ENCODE assay signal across 1 cellular context in the genomic region with DNA sequence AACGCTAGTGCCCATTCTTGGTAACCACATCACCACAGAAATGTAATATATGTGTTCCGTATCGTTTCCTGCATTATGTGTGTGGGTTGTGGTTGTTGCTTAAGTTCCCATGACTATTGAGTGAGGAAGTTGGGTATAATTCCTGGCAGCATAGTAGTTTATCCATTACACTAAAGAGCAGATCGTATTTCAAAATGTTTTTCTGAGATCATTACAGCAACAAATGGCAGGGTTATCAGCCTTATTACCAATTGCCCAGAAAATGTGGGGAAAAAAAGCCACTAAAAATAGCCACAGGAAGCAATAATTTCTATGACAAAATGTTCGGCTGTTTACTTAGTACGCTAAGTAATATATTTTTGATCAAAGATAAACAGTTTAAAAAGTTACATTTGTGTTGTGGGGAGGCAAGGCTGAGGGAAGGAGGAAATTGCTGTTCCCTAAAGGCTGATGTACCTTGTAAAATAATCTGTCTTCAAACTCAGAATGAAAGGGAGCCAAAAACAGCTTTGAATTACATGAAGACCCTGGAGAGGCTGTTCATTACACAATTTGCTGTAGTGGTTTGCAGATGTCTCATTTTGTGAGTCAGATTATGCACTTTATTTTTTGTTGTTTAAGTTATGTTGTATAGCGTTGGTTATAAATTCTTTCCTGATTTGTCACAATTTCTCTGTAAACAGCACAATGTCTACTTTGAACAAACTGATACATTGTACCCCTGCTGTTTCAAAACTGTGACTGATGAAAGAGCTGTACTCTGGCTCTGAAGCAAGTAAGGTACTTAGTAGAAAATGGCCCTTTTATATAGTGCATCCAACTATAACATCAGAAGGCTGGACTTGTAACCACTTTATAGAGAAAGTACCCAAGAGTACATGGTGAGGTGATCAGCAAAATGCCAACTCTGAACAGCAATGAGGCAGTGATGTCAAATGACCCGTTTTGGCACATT.
TF ChIP-seq lines count a peak whose summit lies in the region.

No MANE protein-coding gene starts in this region.

TF ChIP-seq in HEK293, 187 proteins besides CTCF, POLR2A, EP300 and RAD21 (continued from another document and continues in another):
- TF ChIP-seq, protein P1, sequence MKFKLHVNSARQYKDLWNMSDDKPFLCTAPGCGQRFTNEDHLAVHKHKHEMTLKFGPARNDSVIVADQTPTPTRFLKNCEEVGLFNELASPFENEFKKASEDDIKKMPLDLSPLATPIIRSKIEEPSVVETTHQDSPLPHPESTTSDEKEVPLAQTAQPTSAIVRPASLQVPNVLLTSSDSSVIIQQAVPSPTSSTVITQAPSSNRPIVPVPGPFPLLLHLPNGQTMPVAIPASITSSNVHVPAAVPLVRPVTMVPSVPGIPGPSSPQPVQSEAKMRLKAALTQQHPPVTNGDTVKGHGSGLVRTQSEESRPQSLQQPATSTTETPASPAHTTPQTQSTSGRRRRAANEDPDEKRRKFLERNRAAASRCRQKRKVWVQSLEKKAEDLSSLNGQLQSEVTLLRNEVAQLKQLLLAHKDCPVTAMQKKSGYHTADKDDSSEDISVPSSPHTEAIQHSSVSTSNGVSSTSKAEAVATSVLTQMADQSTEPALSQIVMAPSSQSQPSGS (tag by site-specific recombination; IDR thresholded peaks at IDR 0.05; ENCODE audit: low read depth), result peak; percentile 89
- TF ChIP-seq ZNF654 (tag by site-specific recombination; IDR thresholded peaks at IDR 0.05; ENCODE audit: low read depth) (peak; percentile 18; the same call in 1 of the 2 replicates), ZNF830 (tag by site-specific recombination; IDR thresholded peaks at IDR 0.05; ENCODE audit: low read depth) (no peak), ZNF791 (tag by site-specific recombination; IDR thresholded peaks at IDR 0.05) (no peak), ZNF10 (tag by site-specific recombination; IDR thresholded peaks at IDR 0.05) (peak; percentile 66), ZNF112 (tag by site-specific recombination; IDR thresholded peaks at IDR 0.05) (no peak), ZBTB20 (tag by site-specific recombination; IDR thresholded peaks at IDR 0.05) (0 out of 2 replicates have a peak, but pooled peaks have one; percentile 12), ZNF16 (tag by site-specific recombination; IDR thresholded peaks at IDR 0.05; ENCODE audit: low read depth) (no peak), ZNF501 (tag by site-specific recombination; IDR thresholded peaks at IDR 0.05) (peak; percentile 93), ZNF660 (tag by site-specific recombination; IDR thresholded peaks at IDR 0.05) (peak; percentile 71), ZNF843 (tag by site-specific recombination; IDR thresholded peaks at IDR 0.05) (peak; percentile 99), SP2 (tag by site-specific recombination; IDR thresholded peaks at IDR 0.05) (peak; percentile 48), ZNF610 (tag by site-specific recombination; IDR thresholded peaks at IDR 0.05; ENCODE audit: borderline replicate concordance) (peak; percentile 71; the same call in 1 of the 2 replicates), ZNF19 (tag by site-specific recombination; IDR thresholded peaks at IDR 0.05; ENCODE audit: low read depth) (peak; percentile 69; the same call in 1 of the 2 replicates), ZNF2 (tag by site-specific recombination; IDR thresholded peaks at IDR 0.05) (peak; percentile 90), BCL11B (tag by site-specific recombination; IDR thresholded peaks at IDR 0.05; ENCODE audit: low read depth) (peak; percentile 91; the same call in 1 of the 2 replicates), ZFP69B (tag by site-specific recombination; IDR thresholded peaks at IDR 0.05) (peak; percentile 33; the same call in 1 of the 2 replicates), ZNF26 (tag by site-specific recombination; IDR thresholded peaks at IDR 0.05) (no peak), WT1 (tag by site-specific recombination; IDR thresholded peaks at IDR 0.05) (peak; percentile 100), ZNF280D (tag by site-specific recombination; IDR thresholded peaks at IDR 0.05) (0 out of 2 replicates have a peak, but pooled peaks have one; percentile 50), ZNF335 (tag by site-specific recombination; conservative IDR thresholded peaks at IDR 0.05) (peak; percentile 47; the same call in 1 of the 2 replicates), BCL11A (tag by site-specific recombination; IDR thresholded peaks at IDR 0.05; ENCODE audit: low read depth) (peak; percentile 98)
- TF ChIP-seq, protein P2, sequence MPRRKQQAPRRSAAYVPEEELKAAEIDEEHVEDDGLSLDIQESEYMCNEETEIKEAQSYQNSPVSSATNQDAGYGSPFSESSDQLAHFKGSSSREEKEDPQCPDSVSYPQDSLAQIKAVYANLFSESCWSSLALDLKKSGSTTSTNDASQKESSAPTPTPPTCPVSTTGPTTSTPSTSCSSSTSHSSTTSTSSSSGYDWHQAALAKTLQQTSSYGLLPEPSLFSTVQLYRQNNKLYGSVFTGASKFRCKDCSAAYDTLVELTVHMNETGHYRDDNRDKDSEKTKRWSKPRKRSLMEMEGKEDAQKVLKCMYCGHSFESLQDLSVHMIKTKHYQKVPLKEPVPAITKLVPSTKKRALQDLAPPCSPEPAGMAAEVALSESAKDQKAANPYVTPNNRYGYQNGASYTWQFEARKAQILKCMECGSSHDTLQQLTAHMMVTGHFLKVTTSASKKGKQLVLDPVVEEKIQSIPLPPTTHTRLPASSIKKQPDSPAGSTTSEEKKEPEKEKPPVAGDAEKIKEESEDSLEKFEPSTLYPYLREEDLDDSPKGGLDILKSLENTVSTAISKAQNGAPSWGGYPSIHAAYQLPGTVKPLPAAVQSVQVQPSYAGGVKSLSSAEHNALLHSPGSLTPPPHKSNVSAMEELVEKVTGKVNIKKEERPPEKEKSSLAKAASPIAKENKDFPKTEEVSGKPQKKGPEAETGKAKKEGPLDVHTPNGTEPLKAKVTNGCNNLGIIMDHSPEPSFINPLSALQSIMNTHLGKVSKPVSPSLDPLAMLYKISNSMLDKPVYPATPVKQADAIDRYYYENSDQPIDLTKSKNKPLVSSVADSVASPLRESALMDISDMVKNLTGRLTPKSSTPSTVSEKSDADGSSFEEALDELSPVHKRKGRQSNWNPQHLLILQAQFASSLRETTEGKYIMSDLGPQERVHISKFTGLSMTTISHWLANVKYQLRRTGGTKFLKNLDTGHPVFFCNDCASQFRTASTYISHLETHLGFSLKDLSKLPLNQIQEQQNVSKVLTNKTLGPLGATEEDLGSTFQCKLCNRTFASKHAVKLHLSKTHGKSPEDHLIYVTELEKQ (tag by site-specific recombination; IDR thresholded peaks at IDR 0.05; ENCODE audit: borderline replicate concordance), result peak; percentile 97
- TF ChIP-seq, protein P3, sequence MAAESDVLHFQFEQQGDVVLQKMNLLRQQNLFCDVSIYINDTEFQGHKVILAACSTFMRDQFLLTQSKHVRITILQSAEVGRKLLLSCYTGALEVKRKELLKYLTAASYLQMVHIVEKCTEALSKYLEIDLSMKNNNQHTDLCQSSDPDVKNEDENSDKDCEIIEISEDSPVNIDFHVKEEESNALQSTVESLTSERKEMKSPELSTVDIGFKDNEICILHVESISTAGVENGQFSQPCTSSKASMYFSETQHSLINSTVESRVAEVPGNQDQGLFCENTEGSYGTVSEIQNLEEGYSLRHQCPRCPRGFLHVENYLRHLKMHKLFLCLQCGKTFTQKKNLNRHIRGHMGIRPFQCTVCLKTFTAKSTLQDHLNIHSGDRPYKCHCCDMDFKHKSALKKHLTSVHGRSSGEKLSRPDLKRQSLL (tag by site-specific recombination; IDR thresholded peaks at IDR 0.05), result no peak
- TF ChIP-seq, protein P4, sequence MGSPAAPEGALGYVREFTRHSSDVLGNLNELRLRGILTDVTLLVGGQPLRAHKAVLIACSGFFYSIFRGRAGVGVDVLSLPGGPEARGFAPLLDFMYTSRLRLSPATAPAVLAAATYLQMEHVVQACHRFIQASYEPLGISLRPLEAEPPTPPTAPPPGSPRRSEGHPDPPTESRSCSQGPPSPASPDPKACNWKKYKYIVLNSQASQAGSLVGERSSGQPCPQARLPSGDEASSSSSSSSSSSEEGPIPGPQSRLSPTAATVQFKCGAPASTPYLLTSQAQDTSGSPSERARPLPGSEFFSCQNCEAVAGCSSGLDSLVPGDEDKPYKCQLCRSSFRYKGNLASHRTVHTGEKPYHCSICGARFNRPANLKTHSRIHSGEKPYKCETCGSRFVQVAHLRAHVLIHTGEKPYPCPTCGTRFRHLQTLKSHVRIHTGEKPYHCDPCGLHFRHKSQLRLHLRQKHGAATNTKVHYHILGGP (tag by site-specific recombination; IDR thresholded peaks at IDR 0.05), result peak; percentile 94
- TF ChIP-seq, protein P5, sequence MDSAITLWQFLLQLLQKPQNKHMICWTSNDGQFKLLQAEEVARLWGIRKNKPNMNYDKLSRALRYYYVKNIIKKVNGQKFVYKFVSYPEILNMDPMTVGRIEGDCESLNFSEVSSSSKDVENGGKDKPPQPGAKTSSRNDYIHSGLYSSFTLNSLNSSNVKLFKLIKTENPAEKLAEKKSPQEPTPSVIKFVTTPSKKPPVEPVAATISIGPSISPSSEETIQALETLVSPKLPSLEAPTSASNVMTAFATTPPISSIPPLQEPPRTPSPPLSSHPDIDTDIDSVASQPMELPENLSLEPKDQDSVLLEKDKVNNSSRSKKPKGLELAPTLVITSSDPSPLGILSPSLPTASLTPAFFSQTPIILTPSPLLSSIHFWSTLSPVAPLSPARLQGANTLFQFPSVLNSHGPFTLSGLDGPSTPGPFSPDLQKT (IDR thresholded peaks at IDR 0.05; ENCODE audit: borderline replicate concordance, low read depth, low read length), result no peak
- TF ChIP-seq, protein P6, sequence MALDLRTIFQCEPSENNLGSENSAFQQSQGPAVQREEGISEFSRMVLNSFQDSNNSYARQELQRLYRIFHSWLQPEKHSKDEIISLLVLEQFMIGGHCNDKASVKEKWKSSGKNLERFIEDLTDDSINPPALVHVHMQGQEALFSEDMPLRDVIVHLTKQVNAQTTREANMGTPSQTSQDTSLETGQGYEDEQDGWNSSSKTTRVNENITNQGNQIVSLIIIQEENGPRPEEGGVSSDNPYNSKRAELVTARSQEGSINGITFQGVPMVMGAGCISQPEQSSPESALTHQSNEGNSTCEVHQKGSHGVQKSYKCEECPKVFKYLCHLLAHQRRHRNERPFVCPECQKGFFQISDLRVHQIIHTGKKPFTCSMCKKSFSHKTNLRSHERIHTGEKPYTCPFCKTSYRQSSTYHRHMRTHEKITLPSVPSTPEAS (tag by site-specific recombination; IDR thresholded peaks at IDR 0.05), result peak; percentile 53; the same call in 1 of the 2 replicates
- TF ChIP-seq, protein P7, sequence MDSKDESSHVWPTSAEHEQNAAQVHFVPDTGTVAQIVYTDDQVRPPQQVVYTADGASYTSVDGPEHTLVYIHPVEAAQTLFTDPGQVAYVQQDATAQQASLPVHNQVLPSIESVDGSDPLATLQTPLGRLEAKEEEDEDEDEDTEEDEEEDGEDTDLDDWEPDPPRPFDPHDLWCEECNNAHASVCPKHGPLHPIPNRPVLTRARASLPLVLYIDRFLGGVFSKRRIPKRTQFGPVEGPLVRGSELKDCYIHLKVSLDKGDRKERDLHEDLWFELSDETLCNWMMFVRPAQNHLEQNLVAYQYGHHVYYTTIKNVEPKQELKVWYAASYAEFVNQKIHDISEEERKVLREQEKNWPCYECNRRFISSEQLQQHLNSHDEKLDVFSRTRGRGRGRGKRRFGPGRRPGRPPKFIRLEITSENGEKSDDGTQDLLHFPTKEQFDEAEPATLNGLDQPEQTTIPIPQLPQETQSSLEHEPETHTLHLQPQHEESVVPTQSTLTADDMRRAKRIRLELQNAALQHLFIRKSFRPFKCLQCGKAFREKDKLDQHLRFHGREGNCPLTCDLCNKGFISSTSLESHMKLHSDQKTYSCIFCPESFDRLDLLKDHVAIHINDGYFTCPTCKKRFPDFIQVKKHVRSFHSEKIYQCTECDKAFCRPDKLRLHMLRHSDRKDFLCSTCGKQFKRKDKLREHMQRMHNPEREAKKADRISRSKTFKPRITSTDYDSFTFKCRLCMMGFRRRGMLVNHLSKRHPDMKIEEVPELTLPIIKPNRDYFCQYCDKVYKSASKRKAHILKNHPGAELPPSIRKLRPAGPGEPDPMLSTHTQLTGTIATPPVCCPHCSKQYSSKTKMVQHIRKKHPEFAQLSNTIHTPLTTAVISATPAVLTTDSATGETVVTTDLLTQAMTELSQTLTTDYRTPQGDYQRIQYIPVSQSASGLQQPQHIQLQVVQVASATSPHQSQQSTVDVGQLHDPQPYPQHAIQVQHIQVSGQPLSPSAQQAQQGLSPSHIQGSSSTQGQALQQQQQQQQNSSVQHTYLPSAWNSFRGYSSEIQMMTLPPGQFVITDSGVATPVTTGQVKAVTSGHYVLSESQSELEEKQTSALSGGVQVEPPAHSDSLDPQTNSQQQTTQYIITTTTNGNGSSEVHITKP (tag by site-specific recombination; IDR thresholded peaks at IDR 0.05), result peak; percentile 7
